ENCODE assay signal across 19 cellular contexts in the genomic region with DNA sequence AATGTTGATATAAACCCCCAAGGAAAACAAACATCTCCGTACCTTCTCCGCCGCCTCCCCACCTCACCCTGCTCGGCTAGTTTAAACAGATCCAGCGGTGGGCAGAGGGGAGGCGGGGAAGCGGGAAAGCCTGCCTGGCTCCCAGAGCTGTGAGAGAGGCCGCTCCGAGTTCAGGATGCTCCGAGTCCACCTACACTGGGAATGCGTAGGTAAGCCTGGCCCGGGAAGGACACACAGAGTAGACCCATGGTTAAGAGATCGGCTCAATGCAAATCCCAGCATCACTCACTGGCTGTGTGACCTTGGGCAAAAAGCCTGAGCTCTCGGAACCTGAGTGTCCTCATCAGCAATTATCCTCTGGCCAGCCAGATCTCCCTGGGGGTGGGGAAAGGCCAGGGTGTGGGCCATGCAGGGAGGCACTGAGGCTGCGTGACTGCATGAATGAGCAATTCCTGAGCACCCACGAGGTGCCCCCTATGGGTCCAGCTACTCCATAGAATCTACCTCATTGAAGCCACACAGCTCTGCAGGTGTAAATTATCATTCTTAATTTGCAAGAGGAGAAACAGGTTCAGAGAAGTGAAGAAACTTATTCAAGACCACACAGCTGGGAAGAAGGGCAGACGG. TPM values are rescaled to one million over a fixed set of nuclear protein-coding genes. Genes with fewer than 3 reads are reported as not detected.
"Had no signal": no experiment of that assay in that cellular context is flagged by ENCODE, and none has a peak within 500 bp of the region (broad histone marks: within the 10 kb centered on the region; RNA-seq: fewer than 3 reads in every experiment).

No MANE protein-coding gene starts in this region.

- DNase-seq: effector memory CD8-positive, alpha-beta T cell; esophagus squamous epithelium; foreskin fibroblast; glutamatergic neuron; kidney; left cardiac atrium; naive thymus-derived CD4-positive, alpha-beta T cell; nephron progenitor cell; small intestine; stimulated activated CD4-positive, alpha-beta T cell treated with anti-CD3 and anti-CD28 coated beads, Interleukin-12 subunit alpha, Interleukin-12 subunit beta, amount 100 ng/mL, for 4 hours; stimulated activated naive CD4-positive, alpha-beta T cell; stomach had no signal

- H3K36me3 ChIP-seq: esophagus squamous epithelium, gastroesophageal sphincter, neutrophil, right atrium auricular region, stomach had no signal

- H3K9me3 ChIP-seq: esophagus squamous epithelium, gastroesophageal sphincter, neutrophil, right atrium auricular region, stomach had no signal

- H3K27me3 ChIP-seq: right atrium auricular region had no signal

- H3K27ac ChIP-seq: esophagus squamous epithelium, gastroesophageal sphincter, neutrophil, right atrium auricular region, stomach had no signal

- H3K4me3 ChIP-seq: esophagus squamous epithelium, gastroesophageal sphincter, right atrium auricular region, stomach had no signal

RNA-seq across cellular contexts. Expression of a gene that starts 30.5 kb away (rescaled TPM):
- total RNA-seq: chondrocyte; liver; lung microvascular endothelial cell; mononuclear cell; naive thymus-derived CD4-positive, alpha-beta T cell; stomach had no signal
- polyA plus RNA-seq: liver; naive thymus-derived CD4-positive, alpha-beta T cell had no signal
